In the genomic region with DNA sequence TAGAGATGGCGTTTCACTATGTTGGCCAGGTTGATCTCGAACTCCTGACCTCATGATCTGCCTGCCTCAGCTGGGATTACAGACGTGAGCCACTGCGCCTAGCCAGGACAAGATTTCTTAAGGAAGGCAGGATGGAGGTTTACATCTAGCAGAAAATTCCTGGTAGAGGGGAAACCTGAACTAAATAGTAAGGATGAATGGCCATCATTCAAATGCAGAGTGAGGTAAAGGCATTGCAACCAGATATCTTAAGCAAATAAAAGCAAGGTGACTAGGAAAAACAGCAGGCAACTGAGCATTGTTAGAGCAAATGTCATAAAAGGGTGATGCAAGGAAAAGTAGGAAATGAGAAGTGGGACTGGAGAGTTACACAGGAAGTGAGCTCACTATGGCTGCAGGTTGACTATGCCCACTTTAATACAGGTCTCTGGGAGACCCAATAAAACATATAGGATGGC, we compare ENCODE assay signal across 1 cellular context.
TF ChIP-seq lines count a peak whose summit lies in the region.

No MANE protein-coding gene starts in this region.

TF ChIP-seq in GM23338, 12 proteins besides CTCF, POLR2A, EP300 and RAD21 (continued from another document):
- TF ChIP-seq, protein P1, sequence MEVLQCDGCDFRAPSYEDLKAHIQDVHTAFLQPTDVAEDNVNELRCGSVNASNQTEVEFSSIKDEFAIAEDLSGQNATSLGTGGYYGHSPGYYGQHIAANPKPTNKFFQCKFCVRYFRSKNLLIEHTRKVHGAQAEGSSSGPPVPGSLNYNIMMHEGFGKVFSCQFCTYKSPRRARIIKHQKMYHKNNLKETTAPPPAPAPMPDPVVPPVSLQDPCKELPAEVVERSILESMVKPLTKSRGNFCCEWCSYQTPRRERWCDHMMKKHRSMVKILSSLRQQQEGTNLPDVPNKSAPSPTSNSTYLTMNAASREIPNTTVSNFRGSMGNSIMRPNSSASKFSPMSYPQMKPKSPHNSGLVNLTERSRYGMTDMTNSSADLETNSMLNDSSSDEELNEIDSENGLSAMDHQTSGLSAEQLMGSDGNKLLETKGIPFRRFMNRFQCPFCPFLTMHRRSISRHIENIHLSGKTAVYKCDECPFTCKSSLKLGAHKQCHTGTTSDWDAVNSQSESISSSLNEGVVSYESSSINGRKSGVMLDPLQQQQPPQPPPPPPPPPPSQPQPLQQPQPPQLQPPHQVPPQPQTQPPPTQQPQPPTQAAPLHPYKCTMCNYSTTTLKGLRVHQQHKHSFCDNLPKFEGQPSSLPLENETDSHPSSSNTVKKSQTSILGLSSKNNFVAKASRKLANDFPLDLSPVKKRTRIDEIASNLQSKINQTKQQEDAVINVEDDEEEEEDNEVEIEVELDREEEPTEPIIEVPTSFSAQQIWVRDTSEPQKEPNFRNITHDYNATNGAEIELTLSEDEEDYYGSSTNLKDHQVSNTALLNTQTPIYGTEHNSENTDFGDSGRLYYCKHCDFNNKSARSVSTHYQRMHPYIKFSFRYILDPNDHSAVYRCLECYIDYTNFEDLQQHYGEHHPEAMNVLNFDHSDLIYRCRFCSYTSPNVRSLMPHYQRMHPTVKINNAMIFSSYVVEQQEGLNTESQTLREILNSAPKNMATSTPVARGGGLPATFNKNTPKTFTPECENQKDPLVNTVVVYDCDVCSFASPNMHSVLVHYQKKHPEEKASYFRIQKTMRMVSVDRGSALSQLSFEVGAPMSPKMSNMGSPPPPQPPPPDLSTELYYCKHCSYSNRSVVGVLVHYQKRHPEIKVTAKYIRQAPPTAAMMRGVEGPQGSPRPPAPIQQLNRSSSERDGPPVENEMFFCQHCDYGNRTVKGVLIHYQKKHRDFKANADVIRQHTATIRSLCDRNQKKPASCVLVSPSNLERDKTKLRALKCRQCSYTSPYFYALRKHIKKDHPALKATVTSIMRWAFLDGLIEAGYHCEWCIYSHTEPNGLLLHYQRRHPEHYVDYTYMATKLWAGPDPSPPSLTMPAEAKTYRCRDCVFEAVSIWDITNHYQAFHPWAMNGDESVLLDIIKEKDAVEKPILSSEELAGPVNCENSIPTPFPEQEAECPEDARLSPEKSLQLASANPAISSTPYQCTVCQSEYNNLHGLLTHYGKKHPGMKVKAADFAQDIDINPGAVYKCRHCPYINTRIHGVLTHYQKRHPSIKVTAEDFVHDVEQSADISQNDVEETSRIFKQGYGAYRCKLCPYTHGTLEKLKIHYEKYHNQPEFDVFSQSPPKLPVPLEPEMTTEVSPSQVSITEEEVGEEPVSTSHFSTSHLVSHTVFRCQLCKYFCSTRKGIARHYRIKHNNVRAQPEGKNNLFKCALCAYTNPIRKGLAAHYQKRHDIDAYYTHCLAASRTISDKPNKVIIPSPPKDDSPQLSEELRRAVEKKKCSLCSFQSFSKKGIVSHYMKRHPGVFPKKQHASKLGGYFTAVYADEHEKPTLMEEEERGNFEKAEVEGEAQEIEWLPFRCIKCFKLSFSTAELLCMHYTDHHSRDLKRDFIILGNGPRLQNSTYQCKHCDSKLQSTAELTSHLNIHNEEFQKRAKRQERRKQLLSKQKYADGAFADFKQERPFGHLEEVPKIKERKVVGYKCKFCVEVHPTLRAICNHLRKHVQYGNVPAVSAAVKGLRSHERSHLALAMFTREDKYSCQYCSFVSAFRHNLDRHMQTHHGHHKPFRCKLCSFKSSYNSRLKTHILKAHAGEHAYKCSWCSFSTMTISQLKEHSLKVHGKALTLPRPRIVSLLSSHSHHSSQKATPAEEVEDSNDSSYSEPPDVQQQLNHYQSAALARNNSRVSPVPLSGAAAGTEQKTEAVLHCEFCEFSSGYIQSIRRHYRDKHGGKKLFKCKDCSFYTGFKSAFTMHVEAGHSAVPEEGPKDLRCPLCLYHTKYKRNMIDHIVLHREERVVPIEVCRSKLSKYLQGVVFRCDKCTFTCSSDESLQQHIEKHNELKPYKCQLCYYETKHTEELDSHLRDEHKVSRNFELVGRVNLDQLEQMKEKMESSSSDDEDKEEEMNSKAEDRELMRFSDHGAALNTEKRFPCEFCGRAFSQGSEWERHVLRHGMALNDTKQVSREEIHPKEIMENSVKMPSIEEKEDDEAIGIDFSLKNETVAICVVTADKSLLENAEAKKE (CRISPR knock-in tag; IDR thresholded peaks at IDR 0.05): 0 out of 2 replicates have a peak, but pooled peaks have one; percentile 9
- TF ChIP-seq CREB1 (CRISPR knock-in tag; IDR thresholded peaks at IDR 0.05; ENCODE audit: low read depth) (peak; percentile 57; the same call in 1 of the 2 replicates), ZNF331 (CRISPR knock-in tag; IDR thresholded peaks at IDR 0.05; ENCODE audit: low read depth) (no peak), EZH2phosphoT487 (IDR thresholded peaks at IDR 0.05; ENCODE audit: unreplicated experiment) (no peak)
- TF ChIP-seq, protein P2, sequence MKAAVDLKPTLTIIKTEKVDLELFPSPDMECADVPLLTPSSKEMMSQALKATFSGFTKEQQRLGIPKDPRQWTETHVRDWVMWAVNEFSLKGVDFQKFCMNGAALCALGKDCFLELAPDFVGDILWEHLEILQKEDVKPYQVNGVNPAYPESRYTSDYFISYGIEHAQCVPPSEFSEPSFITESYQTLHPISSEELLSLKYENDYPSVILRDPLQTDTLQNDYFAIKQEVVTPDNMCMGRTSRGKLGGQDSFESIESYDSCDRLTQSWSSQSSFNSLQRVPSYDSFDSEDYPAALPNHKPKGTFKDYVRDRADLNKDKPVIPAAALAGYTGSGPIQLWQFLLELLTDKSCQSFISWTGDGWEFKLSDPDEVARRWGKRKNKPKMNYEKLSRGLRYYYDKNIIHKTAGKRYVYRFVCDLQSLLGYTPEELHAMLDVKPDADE (IDR thresholded peaks at IDR 0.05): no peak
